8 cellular contexts compared by ENCODE assay signal in the genomic region with DNA sequence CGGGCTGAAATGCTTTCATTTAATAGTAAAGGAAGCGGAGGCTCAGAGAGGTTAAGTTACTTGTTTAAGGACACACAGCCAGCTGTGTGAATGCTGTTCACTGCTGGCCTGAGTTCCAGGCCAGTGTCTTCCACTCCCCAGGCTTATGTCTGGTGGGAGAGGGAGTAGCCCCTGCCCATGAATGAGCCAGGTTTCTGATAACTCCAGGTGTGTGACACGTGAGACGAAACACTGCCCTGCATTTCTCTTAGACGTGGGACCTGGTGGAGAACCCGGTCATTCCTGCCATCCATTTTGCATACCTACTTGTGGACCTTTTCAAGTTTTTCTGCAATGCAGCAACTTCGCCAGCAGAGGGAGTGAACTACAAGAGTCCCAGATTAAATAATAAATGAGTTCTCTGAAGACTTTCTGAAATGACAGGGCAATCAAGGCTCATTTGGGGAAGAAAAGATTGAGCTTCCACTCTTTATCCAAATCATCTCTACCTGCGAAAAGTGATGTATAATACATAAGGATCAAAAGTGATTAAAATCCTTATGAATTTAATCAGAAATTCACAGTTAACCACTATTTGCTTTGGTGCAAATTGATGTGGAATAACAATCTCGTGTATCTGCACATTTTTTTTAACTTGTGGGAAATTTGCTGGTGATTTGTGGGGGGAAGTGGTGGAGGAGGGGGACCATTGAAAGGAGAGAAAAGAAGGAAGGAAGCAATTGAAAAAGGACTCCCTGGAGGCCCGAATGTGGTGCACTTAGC.
A peak's percentile ranks its signal among the peaks of the same experiment; 100 is the strongest.
DNase-seq lines count a peak whose midpoint lies in the region; ATAC-seq and TF ChIP-seq lines count a peak whose summit lies in the region.

No MANE protein-coding gene starts in this region.

- ATAC-seq in left lobe of liver (peak; percentile 85), GM19328 (IDR thresholded peaks at IDR 0.05; ENCODE audit: unreplicated experiment) (no peak)

- no peak overlapping the region for H3K4me3 ChIP-seq in NB4 (ENCODE audit: low read depth, low read length)

- peak in 4 of 6 experiments; percentile 6 to 59 (median 52) for DNase-seq in stimulated activated naive CD4-positive, alpha-beta T cell (lab: John Stamatoyannopoulos, UW)
- no peak for DNase-seq in stimulated activated naive CD4-positive, alpha-beta T cell treated with Interleukin-2 at 50 U/mL for 16 hours (lab: John Stamatoyannopoulos, UW)
- DNase-seq in NB4 (ENCODE audit: low read depth) (peak; percentile 77), SW480 (ENCODE audit: low spot score) (peak; percentile 61), cerebellum (ENCODE audit: low spot score) (peak; percentile 55), left lobe of liver (ENCODE audit: low spot score) (no peak)
- DNase-seq in stimulated activated CD8-positive, alpha-beta memory T cell treated with anti-CD3 and anti-CD28 coated beads, Interleukin-12 subunit alpha, Interleukin-12 subunit beta, amount 100 ng/mL, for 24 hours (ENCODE audit: extremely low read depth), result peak; percentile 22

- no peak for TF ChIP-seq POLR2A in NB4 (IDR thresholded peaks at IDR 0.05; ENCODE audit: extremely low read depth, insufficient read length)

- peak; percentile 82 for TF ChIP-seq CTCF in NB4 (IDR thresholded peaks at IDR 0.05; ENCODE audit: low read depth, low read length)

Comparison
In these comparisons a context has a peak if more than half of its experiments do, and no peak if none do; other contexts are left out.
1. DNase-seq: peak in stimulated activated naive CD4-positive, alpha-beta T cell (4 of 6), NB4 (single experiment), SW480 (single experiment), cerebellum (single experiment) and stimulated activated CD8-positive, alpha-beta memory T cell treated with anti-CD3 and anti-CD28 coated beads, Interleukin-12 subunit alpha, Interleukin-12 subunit beta, amount 100 ng/mL, for 24 hours (single experiment); none in stimulated activated naive CD4-positive, alpha-beta T cell treated with Interleukin-2 at 50 U/mL for 16 hours (single experiment) and left lobe of liver (single experiment).